In genomic region chr3:65890328-65890727, GRCh38 we compare ENCODE assay signal across 24 cellular contexts.
DNase-seq lines count a peak whose midpoint lies in the region; ATAC-seq and TF ChIP-seq lines count a peak whose summit lies in the region.
"Had no signal": no experiment of that assay in that cellular context is flagged by ENCODE, and none has a peak within 500 bp of the region (broad histone marks: within the 10 kb centered on the region; RNA-seq: fewer than 3 reads in every experiment).

No MANE protein-coding gene starts in this region.

- H3K4me1 Mint-ChIP-seq in HFFc6 (ENCODE audit: low read depth) = peaks cover 62% of the 10 kb centered on the region

- H3K27me3 ChIP-seq in RWPE2 (ENCODE audit: insufficient read depth, poor library complexity, severe bottlenecking) = no peaks in the 10 kb centered on the region
- no peaks in the 10 kb centered on the region for H3K27me3 ChIP-seq in tibial artery
- H3K27me3 ChIP-seq: SJSA1 had no signal

- no peaks in the 10 kb centered on the region for H3K9me3 ChIP-seq in RWPE2 (ENCODE audit: severe bottlenecking)
- H3K9me3 ChIP-seq in tibial artery = no peaks in the 10 kb centered on the region
- H3K9me3 ChIP-seq: Caco-2, SJSA1 had no signal

- no peaks in the 10 kb centered on the region for H3K9me3 Mint-ChIP-seq in HFFc6

- DNase-seq in HFFc6 (no peak), RWPE2 (ENCODE audit: low spot score) (no peak), coronary artery (ENCODE audit: low spot score) (no peak), tibial artery (no peak), glomerular visceral epithelial cell (ENCODE audit: extremely low spot score) (no peak), GM03348 (ENCODE audit: low spot score) (no peak)
- DNase-seq: C1 segment of cervical spinal cord; Caco-2; CD8-positive, alpha-beta T cell; H7; Kasumi-1; MV-4-11; NCI-H1105; NCI-H146; NCI-H2029; NCI-H446; NCI-H524 treated with DMSO at 0.1 percent for 48 hours; NCI-H82; NK-92 treated with Interleukin-12 subunit alpha and Interleukin-12 subunit beta, amount 100 ng/mL, for 24 hours; PC-3; Right ventricle myocardium superior had no signal

- peaks cover 27% of the 10 kb centered on the region for H3K4me1 ChIP-seq in RWPE2 (ENCODE audit: insufficient read depth, poor library complexity, severe bottlenecking)
- peaks cover 0 to 71% (median 31%) of the 10 kb centered on the region in 4 donors for H3K4me1 ChIP-seq in tibial artery
- H3K4me1 ChIP-seq: Caco-2 had no signal

- TF ChIP-seq CTCF in HFFc6 (IDR thresholded peaks at IDR 0.05) (no peak), RWPE2 (IDR thresholded peaks at IDR 0.05; ENCODE audit: poor library complexity, severe bottlenecking) (no peak), coronary artery (IDR thresholded peaks at IDR 0.05) (no peak), tibial artery (IDR thresholded peaks at IDR 0.05) (no peak)

- H3K27me3 Mint-ChIP-seq in HFFc6 (ENCODE audit: insufficient read depth) = no peaks in the 10 kb centered on the region

- intact Hi-C loops in tibial artery (cut with DNase I; ENCODE audit: low total_unique reads) = no loop called here

- H3K27ac ChIP-seq in RWPE2 (ENCODE audit: poor library complexity, severe bottlenecking) = peak overlapping the region; percentile 61
- H3K27ac ChIP-seq in coronary artery = peak overlapping the region; percentile 88 to 89
- H3K27ac ChIP-seq in tibial artery = peak overlapping the region; percentile 55 to 68

- no peak overlapping the region for H3K4me3 Mint-ChIP-seq in HFFc6
- H3K4me3 Mint-ChIP-seq: CD8-positive, alpha-beta T cell had no signal

- H3K36me3 ChIP-seq in RWPE2 (ENCODE audit: low read depth) (no peaks in the 10 kb centered on the region), tibial artery (no peaks in the 10 kb centered on the region)
- H3K36me3 ChIP-seq: SJSA1 had no signal

- H3K36me3 Mint-ChIP-seq in HFFc6 (ENCODE audit: low read depth) = peaks cover 5% of the 10 kb centered on the region; the same call in 1 of the 2 replicates
- H3K36me3 Mint-ChIP-seq: CD8-positive, alpha-beta T cell had no signal

- no peak for ATAC-seq in RWPE2 (ENCODE audit: low read depth)
- ATAC-seq in HG03025 (IDR thresholded peaks at IDR 0.05; ENCODE audit: low FRiP score, unreplicated experiment) = no peak
- ATAC-seq: CD8-positive, alpha-beta T cell; GM12878 had no signal

- H3K4me3 ChIP-seq in RWPE2 (ENCODE audit: severe bottlenecking) (no peak overlapping the region), coronary artery (no peak overlapping the region), tibial artery (no peak overlapping the region)
- H3K4me3 ChIP-seq: GM12878, SJSA1 had no signal

- peak overlapping the region; percentile 64 for H3K27ac Mint-ChIP-seq in HFFc6
- H3K27ac Mint-ChIP-seq: CD8-positive, alpha-beta T cell had no signal
